ENCODE assay signal across 8 cellular contexts in genomic region chr6:41940759-41941279, GRCh38.
DNase-seq lines count a peak whose midpoint lies in the region; ATAC-seq and TF ChIP-seq lines count a peak whose summit lies in the region.

No MANE protein-coding gene starts in this region.

- peaks cover 57% of the 10 kb centered on the region for H3K4me1 Mint-ChIP-seq in activated naive CD4-positive, alpha-beta T cell treated with anti-CD3 and anti-CD28 coated beads, Interleukin-2, amount 10 ng/mL, durations not matched to agents 7 days and 5 days

- TF ChIP-seq CTCF in OCI-LY1 (IDR thresholded peaks at IDR 0.05; ENCODE audit: low read length) = no peak

- H3K36me3 ChIP-seq in OCI-LY1 (ENCODE audit: insufficient read depth, low read length) = peaks cover 15% of the 10 kb centered on the region; the same call in 1 of the 2 replicates

- no peaks in the 10 kb centered on the region for H3K79me2 ChIP-seq in OCI-LY1 (ENCODE audit: insufficient read depth, low read length)

- H3K4me1 ChIP-seq in OCI-LY1 (ENCODE audit: insufficient read depth, low read length, severe bottlenecking) = peaks cover 36% of the 10 kb centered on the region

- H3K9me3 ChIP-seq in OCI-LY1 (ENCODE audit: low read length) = no peaks in the 10 kb centered on the region

- peak overlapping the region; percentile 93 for H3K4me2 ChIP-seq in OCI-LY1 (ENCODE audit: low read length)

- CTCF ChIA-PET in activated naive CD4-positive, alpha-beta T cell treated with anti-CD3 and anti-CD28 coated beads, Interleukin-2, amount 10 ng/mL, durations not matched to agents 7 days and 5 days (lab: Charles Lee) = interaction anchor here (0.7 to 10.9 kb wide), 3 partner anchors 10 to 102 kb away, joined by 4 to 259 read pairs (median 89); partner anchors contain the start of genes BYSL and MED20

- no peaks in the 10 kb centered on the region for H3F3A ChIP-seq in OCI-LY1 (ENCODE audit: insufficient read depth, low read length)

- H3K27ac ChIP-seq in OCI-LY1 (ENCODE audit: low read depth, low read length, poor library complexity, severe bottlenecking) = no peak overlapping the region

- H3K4me3 Mint-ChIP-seq in activated naive CD4-positive, alpha-beta T cell treated with anti-CD3 and anti-CD28 coated beads, Interleukin-2, amount 10 ng/mL, durations not matched to agents 7 days and 5 days = peak overlapping the region; percentile 100

- peak overlapping the region; percentile 96 for H3K27ac Mint-ChIP-seq in activated naive CD4-positive, alpha-beta T cell treated with anti-CD3 and anti-CD28 coated beads, Interleukin-2, amount 10 ng/mL, durations not matched to agents 7 days and 5 days

- peak overlapping the region; percentile 93 for H3K4me3 ChIP-seq in OCI-LY1 (ENCODE audit: low read depth, low read length, poor library complexity, severe bottlenecking)

- H3K27me3 ChIP-seq in OCI-LY1 (ENCODE audit: insufficient read depth, low read length) = no peaks in the 10 kb centered on the region

- no peak overlapping the region for H2AFZ ChIP-seq in OCI-LY1 (ENCODE audit: low read length)

- intact Hi-C loops in head of caudate nucleus (cut with DNase I) = no loop called here

- H4K20me1 ChIP-seq in OCI-LY1 (ENCODE audit: insufficient read depth, low read length) = no peaks in the 10 kb centered on the region

- peak; percentile 3 for ATAC-seq in GM19455 (IDR thresholded peaks at IDR 0.05; ENCODE audit: unreplicated experiment)
- no peak for ATAC-seq in HG03135 (IDR thresholded peaks at IDR 0.05; ENCODE audit: unreplicated experiment)

- H3K36me3 Mint-ChIP-seq in activated naive CD4-positive, alpha-beta T cell treated with anti-CD3 and anti-CD28 coated beads, Interleukin-2, amount 10 ng/mL, durations not matched to agents 7 days and 5 days = peaks cover 49% of the 10 kb centered on the region

- H3K9me3 Mint-ChIP-seq in activated naive CD4-positive, alpha-beta T cell treated with anti-CD3 and anti-CD28 coated beads, Interleukin-2, amount 10 ng/mL, durations not matched to agents 7 days and 5 days = no peaks in the 10 kb centered on the region

- H3K27me3 Mint-ChIP-seq in activated naive CD4-positive, alpha-beta T cell treated with anti-CD3 and anti-CD28 coated beads, Interleukin-2, amount 10 ng/mL, durations not matched to agents 7 days and 5 days = no peaks in the 10 kb centered on the region

- H3K9me2 ChIP-seq in OCI-LY1 (ENCODE audit: low read depth, low read length) = no peaks in the 10 kb centered on the region

- peak; percentile 28 for DNase-seq in Ammon's horn (ENCODE audit: low spot score)
- DNase-seq in activated naive CD4-positive, alpha-beta T cell treated with anti-CD3 and anti-CD28 coated beads, Interleukin-2, amount 10 ng/mL, durations not matched to agents 7 days and 5 days = peak; percentile 82
- peak in 41 of 42 donors; percentile 31 to 88 (median 73) for DNase-seq in head of caudate nucleus
- peak in 42 of 56 donors; percentile 5 to 73 (median 49) for DNase-seq in nucleus accumbens (lab: John Stamatoyannopoulos, UW)
- DNase-seq in HuH-7 (ENCODE audit: low spot score) = no peak

- H3K9ac ChIP-seq in OCI-LY1 (ENCODE audit: low read length) = peak overlapping the region; percentile 76
